Comparison of ENCODE assay signal across 2 cellular contexts in genomic region chr12:124682425-124683329, GRCh38.
A peak's percentile ranks its signal among the peaks of the same experiment; 100 is the strongest.
TF ChIP-seq lines count a peak whose summit lies in the region.

No MANE protein-coding gene starts in this region.

TF ChIP-seq in IMR-90, 13 proteins besides CTCF, POLR2A, EP300 and RAD21:
- TF ChIP-seq USF2 (IDR thresholded peaks at IDR 0.05; ENCODE audit: low read depth, low read length) (no peak), SMC3 (IDR thresholded peaks at IDR 0.05; ENCODE audit: low read depth, low read length) (no peak), CHD1 (IDR thresholded peaks at IDR 0.05; ENCODE audit: low read depth, low read length) (no peak), MAZ (IDR thresholded peaks at IDR 0.05; ENCODE audit: borderline replicate concordance, low read depth, low read length) (no peak), ELK1 (IDR thresholded peaks at IDR 0.05; ENCODE audit: borderline replicate concordance, low read depth, low read length) (no peak), FOS (IDR thresholded peaks at IDR 0.05; ENCODE audit: low read depth, low read length) (no peak), BHLHE40 (IDR thresholded peaks at IDR 0.05; ENCODE audit: low read depth, low read length) (no peak), RCOR1 (IDR thresholded peaks at IDR 0.05; ENCODE audit: insufficient replicate concordance, low read length) (no peak)

TF ChIP-seq in K562, 482 proteins besides CTCF, POLR2A, EP300 and RAD21:
- TF ChIP-seq PTBP1 (IDR thresholded peaks at IDR 0.05; ENCODE audit: low read depth, low read length) (no peak), ID3 (CRISPR knock-in tag; IDR thresholded peaks at IDR 0.05) (no peak), ID3 (tag; IDR thresholded peaks at IDR 0.05) (no peak), ZNF512 (tag; IDR thresholded peaks at IDR 0.05) (no peak), BRD9 (IDR thresholded peaks at IDR 0.05; ENCODE audit: low read depth, partially characterized antibody) (no peak), CREB1 (IDR thresholded peaks at IDR 0.05) (no peak), CREB1 (CRISPR knock-in tag; IDR thresholded peaks at IDR 0.05) (no peak), MNT (conservative IDR thresholded peaks at IDR 0.05) (no peak), ZSCAN29 (IDR thresholded peaks at IDR 0.05) (no peak), ZNF384 (IDR thresholded peaks at IDR 0.05; ENCODE audit: low read depth, low read length) (no peak), RNF2 (IDR thresholded peaks at IDR 0.05) (no peak), CC2D1A (IDR thresholded peaks at IDR 0.05) (no peak), FOXK2 (conservative IDR thresholded peaks at IDR 0.05 in 1 of 2, IDR thresholded peaks at IDR 0.05 in 1 of 2; ENCODE audit: low read depth in 2 of 2) (no peak), RBM25 (IDR thresholded peaks at IDR 0.05; ENCODE audit: low read depth, low read length, severe bottlenecking) (peak; percentile 18), ZKSCAN1 (IDR thresholded peaks at IDR 0.05; ENCODE audit: low read depth, low read length) (peak; percentile 88), ZBTB49 (CRISPR knock-in tag; IDR thresholded peaks at IDR 0.05; ENCODE audit: borderline replicate concordance) (no peak), TFAP4 (CRISPR knock-in tag; IDR thresholded peaks at IDR 0.05; ENCODE audit: borderline replicate concordance) (0 out of 2 replicates have a peak, but pooled peaks have one; percentile 20), ELF1 (tag; IDR thresholded peaks at IDR 0.05) (no peak)
TF ChIP-seq in K562: peak in this region for 3.
